1 cellular context compared by ENCODE assay signal in the genomic region with DNA sequence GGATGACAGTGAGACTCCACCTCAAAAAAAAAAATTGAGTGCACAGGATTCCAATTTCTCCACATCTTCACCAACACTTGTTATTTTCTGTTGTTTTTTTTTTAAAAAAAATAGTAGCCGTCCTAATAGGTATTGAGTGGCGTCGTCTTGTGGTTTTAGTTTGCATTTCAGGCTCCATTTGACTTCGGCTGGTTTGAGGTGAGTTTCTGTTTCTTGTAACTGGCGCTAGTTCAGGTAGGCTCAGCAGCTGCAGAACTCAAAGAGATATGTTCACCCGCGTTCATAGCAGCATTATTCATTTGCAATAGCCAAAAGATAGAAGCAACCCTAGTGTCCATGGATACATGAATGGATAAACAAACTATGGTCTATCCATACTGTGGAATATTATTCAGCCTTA.
A peak's percentile ranks its signal among the peaks of the same experiment; 100 is the strongest.
TF ChIP-seq lines count a peak whose summit lies in the region.

No MANE protein-coding gene starts in this region.

TF ChIP-seq in GM12891, 5 proteins besides CTCF, POLR2A, EP300 and RAD21:
- no peak for TF ChIP-seq TAF1 (IDR thresholded peaks at IDR 0.05; ENCODE audit: low read depth, low read length)
- no peak for TF ChIP-seq PAX5 (IDR thresholded peaks at IDR 0.05; ENCODE audit: insufficient read depth, low read length, severe bottlenecking)
- peak; percentile 80 for TF ChIP-seq POU2F2 (IDR thresholded peaks at IDR 0.05; ENCODE audit: low read depth, low read length)
